In the genomic region with DNA sequence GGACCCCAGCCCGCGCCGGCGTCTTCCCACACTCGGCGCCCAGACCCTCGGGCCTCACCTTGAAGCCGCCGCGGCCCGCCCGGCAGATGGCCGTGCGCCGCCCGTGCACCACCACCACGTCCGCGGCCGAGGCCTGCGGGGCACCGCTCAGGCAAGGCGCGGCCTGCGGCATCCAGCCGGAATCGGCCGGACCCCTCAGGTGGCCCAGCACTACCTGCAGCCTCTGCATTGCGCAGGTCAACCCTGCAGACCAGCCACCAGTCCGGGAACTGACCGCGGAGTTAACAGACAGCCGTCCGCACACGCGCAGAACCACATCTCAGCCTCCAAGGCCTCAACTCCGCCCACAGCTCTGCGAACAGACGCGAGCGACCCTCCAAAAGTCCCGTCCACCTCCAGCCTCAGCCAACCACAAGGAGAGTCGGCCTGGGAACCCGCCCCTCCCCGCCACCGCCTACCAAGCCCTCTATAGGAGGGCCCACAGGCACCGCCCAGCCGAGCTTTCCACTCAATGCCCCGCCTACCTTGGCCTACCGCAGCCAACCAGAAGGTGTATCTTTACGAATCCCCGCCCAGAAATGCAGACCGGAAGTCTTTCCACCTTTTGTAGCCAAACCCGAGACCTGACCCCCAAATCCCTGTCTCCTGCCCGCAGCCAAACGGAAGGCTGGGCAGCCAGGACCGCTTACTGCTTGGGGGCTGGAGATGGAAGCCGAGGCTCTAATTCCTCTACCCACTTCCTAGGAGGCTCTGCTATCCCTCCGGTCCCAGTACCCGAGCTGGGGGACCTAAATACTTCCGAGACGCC, we compare ENCODE assay signal across 1 cellular context.
TF ChIP-seq lines count a peak whose summit lies in the region.

Gene ACAA1, minus strand, starts transcription at position 321 of the 808 bp plus-strand sequence. Its CDS starts 92 bp downstream, at position 229.

TF ChIP-seq in GM12878, 131 proteins besides CTCF, POLR2A, EP300 and RAD21 (continued from another document and continues in another):
- TF ChIP-seq RELB (IDR thresholded peaks at IDR 0.05; ENCODE audit: low read depth): peak; percentile 38
- no peak for TF ChIP-seq PAX5 (IDR thresholded peaks at IDR 0.05; ENCODE audit: borderline replicate concordance, low read depth, low read length)
- peak; percentile 50 for TF ChIP-seq RFX5 (IDR thresholded peaks at IDR 0.05; ENCODE audit: low read depth, low read length)
- TF ChIP-seq ZNF24 (IDR thresholded peaks at IDR 0.05): no peak
- TF ChIP-seq MYC (IDR thresholded peaks at IDR 0.05; ENCODE audit: insufficient read depth, insufficient read length, insufficient replicate concordance, low read length, severe bottlenecking): no peak
- TF ChIP-seq STAT3 (IDR thresholded peaks at IDR 0.05; ENCODE audit: low read depth, low read length): no peak
- peak; percentile 29 for TF ChIP-seq IRF3 (IDR thresholded peaks at IDR 0.05)
- TF ChIP-seq SMC3 (IDR thresholded peaks at IDR 0.05; ENCODE audit: borderline replicate concordance, low read length): no peak
- no peak for TF ChIP-seq BCL11A (IDR thresholded peaks at IDR 0.05; ENCODE audit: low read depth, low read length)
- TF ChIP-seq ATF3 (IDR thresholded peaks at IDR 0.05; ENCODE audit: borderline replicate concordance, extremely low read depth, low read depth, low read length): no peak
- no peak for TF ChIP-seq MTA3 (IDR thresholded peaks at IDR 0.05; ENCODE audit: borderline replicate concordance, low read length)
- no peak for TF ChIP-seq FOXK2 (IDR thresholded peaks at IDR 0.05)
- peak; percentile 20; the same call in 1 of the 2 replicates for TF ChIP-seq NR2F1 (conservative IDR thresholded peaks at IDR 0.05)
- peak; percentile 71; the same call in 1 of the 2 replicates for TF ChIP-seq BACH1 (IDR thresholded peaks at IDR 0.05; ENCODE audit: borderline replicate concordance)
- TF ChIP-seq MTA2 (IDR thresholded peaks at IDR 0.05; ENCODE audit: low read depth): no peak
- TF ChIP-seq HCFC1 (IDR thresholded peaks at IDR 0.05; ENCODE audit: low read length): peak; percentile 21; the same call in 1 of the 2 replicates
- TF ChIP-seq, protein P1, sequence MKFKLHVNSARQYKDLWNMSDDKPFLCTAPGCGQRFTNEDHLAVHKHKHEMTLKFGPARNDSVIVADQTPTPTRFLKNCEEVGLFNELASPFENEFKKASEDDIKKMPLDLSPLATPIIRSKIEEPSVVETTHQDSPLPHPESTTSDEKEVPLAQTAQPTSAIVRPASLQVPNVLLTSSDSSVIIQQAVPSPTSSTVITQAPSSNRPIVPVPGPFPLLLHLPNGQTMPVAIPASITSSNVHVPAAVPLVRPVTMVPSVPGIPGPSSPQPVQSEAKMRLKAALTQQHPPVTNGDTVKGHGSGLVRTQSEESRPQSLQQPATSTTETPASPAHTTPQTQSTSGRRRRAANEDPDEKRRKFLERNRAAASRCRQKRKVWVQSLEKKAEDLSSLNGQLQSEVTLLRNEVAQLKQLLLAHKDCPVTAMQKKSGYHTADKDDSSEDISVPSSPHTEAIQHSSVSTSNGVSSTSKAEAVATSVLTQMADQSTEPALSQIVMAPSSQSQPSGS (IDR thresholded peaks at IDR 0.05; ENCODE audit: low read length): no peak
- TF ChIP-seq RELA (IDR thresholded peaks at IDR 0.05; ENCODE audit: borderline replicate concordance, partially characterized antibody): peak; percentile 25
- TF ChIP-seq ZBED1 (IDR thresholded peaks at IDR 0.05; ENCODE audit: borderline replicate concordance): no peak
- no peak for TF ChIP-seq JUNB (IDR thresholded peaks at IDR 0.05)
- TF ChIP-seq, protein P2, sequence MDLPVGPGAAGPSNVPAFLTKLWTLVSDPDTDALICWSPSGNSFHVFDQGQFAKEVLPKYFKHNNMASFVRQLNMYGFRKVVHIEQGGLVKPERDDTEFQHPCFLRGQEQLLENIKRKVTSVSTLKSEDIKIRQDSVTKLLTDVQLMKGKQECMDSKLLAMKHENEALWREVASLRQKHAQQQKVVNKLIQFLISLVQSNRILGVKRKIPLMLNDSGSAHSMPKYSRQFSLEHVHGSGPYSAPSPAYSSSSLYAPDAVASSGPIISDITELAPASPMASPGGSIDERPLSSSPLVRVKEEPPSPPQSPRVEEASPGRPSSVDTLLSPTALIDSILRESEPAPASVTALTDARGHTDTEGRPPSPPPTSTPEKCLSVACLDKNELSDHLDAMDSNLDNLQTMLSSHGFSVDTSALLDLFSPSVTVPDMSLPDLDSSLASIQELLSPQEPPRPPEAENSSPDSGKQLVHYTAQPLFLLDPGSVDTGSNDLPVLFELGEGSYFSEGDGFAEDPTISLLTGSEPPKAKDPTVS (IDR thresholded peaks at IDR 0.05; ENCODE audit: low read depth, low read length): no peak
- no peak for TF ChIP-seq ZBTB11 (CRISPR knock-in tag; IDR thresholded peaks at IDR 0.05)
- TF ChIP-seq E4F1 (IDR thresholded peaks at IDR 0.05; ENCODE audit: borderline replicate concordance, partially characterized antibody): no peak
- TF ChIP-seq SUPT20H (IDR thresholded peaks at IDR 0.05; ENCODE audit: borderline replicate concordance, control insufficient read depth, low read depth, low read length): no peak
- TF ChIP-seq STAT1 (conservative IDR thresholded peaks at IDR 0.05): no peak
- no peak for TF ChIP-seq MEF2A (IDR thresholded peaks at IDR 0.05; ENCODE audit: insufficient read depth, low read depth, low read length)
- no peak for TF ChIP-seq TCF3 (IDR thresholded peaks at IDR 0.05; ENCODE audit: borderline replicate concordance, insufficient read depth, low read depth, low read length)
- TF ChIP-seq CHD2 (IDR thresholded peaks at IDR 0.05; ENCODE audit: borderline replicate concordance, low read depth, low read length): peak; percentile 52; the same call in 1 of the 2 replicates
- peak; percentile 59; the same call in 1 of the 3 replicates for TF ChIP-seq POU2F2 (IDR thresholded peaks at IDR 0.05; ENCODE audit: borderline replicate concordance, low read depth, low read length)
- TF ChIP-seq, protein P3, sequence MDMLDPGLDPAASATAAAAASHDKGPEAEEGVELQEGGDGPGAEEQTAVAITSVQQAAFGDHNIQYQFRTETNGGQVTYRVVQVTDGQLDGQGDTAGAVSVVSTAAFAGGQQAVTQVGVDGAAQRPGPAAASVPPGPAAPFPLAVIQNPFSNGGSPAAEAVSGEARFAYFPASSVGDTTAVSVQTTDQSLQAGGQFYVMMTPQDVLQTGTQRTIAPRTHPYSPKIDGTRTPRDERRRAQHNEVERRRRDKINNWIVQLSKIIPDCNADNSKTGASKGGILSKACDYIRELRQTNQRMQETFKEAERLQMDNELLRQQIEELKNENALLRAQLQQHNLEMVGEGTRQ (IDR thresholded peaks at IDR 0.05; ENCODE audit: borderline replicate concordance, low read depth, low read length): no peak
- no peak for TF ChIP-seq KLF5 (IDR thresholded peaks at IDR 0.05; ENCODE audit: partially characterized antibody)
- TF ChIP-seq POLR2AphosphoS2 (IDR thresholded peaks at IDR 0.05; ENCODE audit: low read depth, low read length): peak; percentile 86
- TF ChIP-seq IRF4 (IDR thresholded peaks at IDR 0.05; ENCODE audit: low read depth, low read length): no peak
- TF ChIP-seq, protein P4, sequence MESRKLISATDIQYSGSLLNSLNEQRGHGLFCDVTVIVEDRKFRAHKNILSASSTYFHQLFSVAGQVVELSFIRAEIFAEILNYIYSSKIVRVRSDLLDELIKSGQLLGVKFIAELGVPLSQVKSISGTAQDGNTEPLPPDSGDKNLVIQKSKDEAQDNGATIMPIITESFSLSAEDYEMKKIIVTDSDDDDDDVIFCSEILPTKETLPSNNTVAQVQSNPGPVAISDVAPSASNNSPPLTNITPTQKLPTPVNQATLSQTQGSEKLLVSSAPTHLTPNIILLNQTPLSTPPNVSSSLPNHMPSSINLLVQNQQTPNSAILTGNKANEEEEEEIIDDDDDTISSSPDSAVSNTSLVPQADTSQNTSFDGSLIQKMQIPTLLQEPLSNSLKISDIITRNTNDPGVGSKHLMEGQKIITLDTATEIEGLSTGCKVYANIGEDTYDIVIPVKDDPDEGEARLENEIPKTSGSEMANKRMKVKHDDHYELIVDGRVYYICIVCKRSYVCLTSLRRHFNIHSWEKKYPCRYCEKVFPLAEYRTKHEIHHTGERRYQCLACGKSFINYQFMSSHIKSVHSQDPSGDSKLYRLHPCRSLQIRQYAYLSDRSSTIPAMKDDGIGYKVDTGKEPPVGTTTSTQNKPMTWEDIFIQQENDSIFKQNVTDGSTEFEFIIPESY (IDR thresholded peaks at IDR 0.05): no peak
